In genomic region chr16:12426122-12426521, GRCh38 we compare ENCODE assay signal across 1 cellular context.
TF ChIP-seq lines count a peak whose summit lies in the region.

No MANE protein-coding gene starts in this region.

TF ChIP-seq in WTC11, 78 proteins besides CTCF, POLR2A, EP300 and RAD21 (continued from another document):
- TF ChIP-seq, protein P1, sequence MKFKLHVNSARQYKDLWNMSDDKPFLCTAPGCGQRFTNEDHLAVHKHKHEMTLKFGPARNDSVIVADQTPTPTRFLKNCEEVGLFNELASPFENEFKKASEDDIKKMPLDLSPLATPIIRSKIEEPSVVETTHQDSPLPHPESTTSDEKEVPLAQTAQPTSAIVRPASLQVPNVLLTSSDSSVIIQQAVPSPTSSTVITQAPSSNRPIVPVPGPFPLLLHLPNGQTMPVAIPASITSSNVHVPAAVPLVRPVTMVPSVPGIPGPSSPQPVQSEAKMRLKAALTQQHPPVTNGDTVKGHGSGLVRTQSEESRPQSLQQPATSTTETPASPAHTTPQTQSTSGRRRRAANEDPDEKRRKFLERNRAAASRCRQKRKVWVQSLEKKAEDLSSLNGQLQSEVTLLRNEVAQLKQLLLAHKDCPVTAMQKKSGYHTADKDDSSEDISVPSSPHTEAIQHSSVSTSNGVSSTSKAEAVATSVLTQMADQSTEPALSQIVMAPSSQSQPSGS (CRISPR knock-in tag; IDR thresholded peaks at IDR 0.05; ENCODE audit: borderline replicate concordance, low read depth), result no peak
- TF ChIP-seq ESRRA (CRISPR knock-in tag; IDR thresholded peaks at IDR 0.05; ENCODE audit: borderline replicate concordance), result no peak
- no peak for TF ChIP-seq E2F5 (CRISPR knock-in tag; IDR thresholded peaks at IDR 0.05)
- TF ChIP-seq, protein P2, sequence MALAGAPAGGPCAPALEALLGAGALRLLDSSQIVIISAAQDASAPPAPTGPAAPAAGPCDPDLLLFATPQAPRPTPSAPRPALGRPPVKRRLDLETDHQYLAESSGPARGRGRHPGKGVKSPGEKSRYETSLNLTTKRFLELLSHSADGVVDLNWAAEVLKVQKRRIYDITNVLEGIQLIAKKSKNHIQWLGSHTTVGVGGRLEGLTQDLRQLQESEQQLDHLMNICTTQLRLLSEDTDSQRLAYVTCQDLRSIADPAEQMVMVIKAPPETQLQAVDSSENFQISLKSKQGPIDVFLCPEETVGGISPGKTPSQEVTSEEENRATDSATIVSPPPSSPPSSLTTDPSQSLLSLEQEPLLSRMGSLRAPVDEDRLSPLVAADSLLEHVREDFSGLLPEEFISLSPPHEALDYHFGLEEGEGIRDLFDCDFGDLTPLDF (CRISPR knock-in tag; IDR thresholded peaks at IDR 0.05), result no peak
- TF ChIP-seq, protein P3, sequence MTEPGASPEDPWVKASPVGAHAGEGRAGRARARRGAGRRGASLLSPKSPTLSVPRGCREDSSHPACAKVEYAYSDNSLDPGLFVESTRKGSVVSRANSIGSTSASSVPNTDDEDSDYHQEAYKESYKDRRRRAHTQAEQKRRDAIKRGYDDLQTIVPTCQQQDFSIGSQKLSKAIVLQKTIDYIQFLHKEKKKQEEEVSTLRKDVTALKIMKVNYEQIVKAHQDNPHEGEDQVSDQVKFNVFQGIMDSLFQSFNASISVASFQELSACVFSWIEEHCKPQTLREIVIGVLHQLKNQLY (CRISPR knock-in tag; IDR thresholded peaks at IDR 0.05), result no peak
- no peak for TF ChIP-seq TEAD4 (CRISPR knock-in tag; IDR thresholded peaks at IDR 0.05)
TF ChIP-seq in WTC11: peak in this region for 0.
